9 cellular contexts compared by ENCODE assay signal in genomic region chr19:22633706-22634449, GRCh38. TPM values are rescaled to one million over a fixed set of nuclear protein-coding genes. Genes with fewer than 3 reads are reported as not detected.
A peak's percentile ranks its signal among the peaks of the same experiment; 100 is the strongest.
DNase-seq lines count a peak whose midpoint lies in the region; ATAC-seq and TF ChIP-seq lines count a peak whose summit lies in the region.
"Not testable (repeated sequence)": the region's sequence is repeated elsewhere in the genome, so short reads cannot be mapped to it uniquely, and the experiment has no call there.
"Had no signal": no experiment of that assay in that cellular context is flagged by ENCODE, and none has a peak within 500 bp of the region (broad histone marks: within the 10 kb centered on the region; RNA-seq: fewer than 3 reads in every experiment).

ZNF492 (plus strand) TSS chr19:22634324; CDS start chr19:22653400, 19,076 bp downstream.

- not testable (repeated sequence) for H3K27me3 Mint-ChIP-seq in effector memory CD8-positive, alpha-beta T cell

- 3% methylated on average over 16 of the region's 36 CpGs for WGBS in right lobe of liver (ENCODE audit: insufficient coverage, low coverage, low lambda C conversion rate, missing lambda C conversion rate)
- WGBS in suprapubic skin, result 4% methylated on average over 32 of the region's 36 CpGs

- not testable (repeated sequence) for H3K4me1 ChIP-seq in right lobe of liver
- peaks cover 11% of the 10 kb centered on the region for H3K4me1 ChIP-seq in suprapubic skin

- H3K9me3 Mint-ChIP-seq in effector memory CD8-positive, alpha-beta T cell, result not testable (repeated sequence)

- not testable (repeated sequence) for H3K9me3 ChIP-seq in right lobe of liver, suprapubic skin

- intact Hi-C loops in right lobe of liver (cut with DNase I), result not testable (repeated sequence)

- TF ChIP-seq EP300 in suprapubic skin (IDR thresholded peaks at IDR 0.05), result not testable (repeated sequence)

- H3K4me1 Mint-ChIP-seq in effector memory CD8-positive, alpha-beta T cell (ENCODE audit: low read depth in 2 of 2), result not testable (repeated sequence)

- ATAC-seq in HG03378 (IDR thresholded peaks at IDR 0.05; ENCODE audit: unreplicated experiment) (peak; percentile 84), right lobe of liver (peak; percentile 80 to 93 (median 92))
- ATAC-seq in effector memory CD8-positive, alpha-beta T cell (replicated peaks), result peak; percentile 94

- H3K27ac ChIP-seq in right lobe of liver, result not testable (repeated sequence)
- peak within 1 kb of the TSS; percentile 14 for H3K27ac ChIP-seq in suprapubic skin

- H3K4me3 ChIP-seq in right lobe of liver, result peak within 1 kb of the TSS; percentile 10 to 49 (median 31)
- H3K4me3 ChIP-seq in suprapubic skin, result peak within 1 kb of the TSS; percentile 81

- peak within 1 kb of the TSS; percentile 79 to 87 for H3K4me3 Mint-ChIP-seq in effector memory CD8-positive, alpha-beta T cell

- not testable (repeated sequence) for TF ChIP-seq CTCF in right lobe of liver (IDR thresholded peaks at IDR 0.05); suprapubic skin (IDR thresholded peaks at IDR 0.05)

- H3K27ac Mint-ChIP-seq in effector memory CD8-positive, alpha-beta T cell, result peak within 1 kb of the TSS; percentile 64 to 75

- not testable (repeated sequence) for H3K27me3 ChIP-seq in right lobe of liver, suprapubic skin

- TF ChIP-seq POLR2A in right lobe of liver (IDR thresholded peaks at IDR 0.05); suprapubic skin (IDR thresholded peaks at IDR 0.05): not testable (repeated sequence)

- not testable (repeated sequence) for H3K36me3 ChIP-seq in right lobe of liver, suprapubic skin

- peaks cover 12% of the 10 kb centered on the region for H3K36me3 Mint-ChIP-seq in effector memory CD8-positive, alpha-beta T cell (ENCODE audit: insufficient read depth)

- DNase-seq in GM03348 (ENCODE audit: low spot score), result peak; percentile 97
- DNase-seq in T-helper 1 cell, result peak in 4 of 5 donors; percentile 52 to 77 (median 59)
- peak; percentile 65 for DNase-seq in activated T-helper 9 cell treated with anti-CD3 and anti-CD28 coated beads, Interleukin-2, amount 50 U/mL, for 16 hours (ENCODE audit: low read depth)
- DNase-seq in effector memory CD8-positive, alpha-beta T cell, result peak; percentile 35 to 68 (median 36)
- DNase-seq in right lobe of liver, result peak; percentile 61 to 79 (median 72)
- DNase-seq in smooth muscle cell of the brain vasculature (ENCODE audit: low read depth, low spot score), result peak; percentile 80
- DNase-seq in suprapubic skin (ENCODE audit: low spot score in 2 of 2), result peak; percentile 92 to 93

RNA-seq across cellular contexts. Expression of gene ZNF492, which starts in this region (rescaled TPM):
- total RNA-seq in right lobe of liver, result under 1 TPM in 2 of 6 experiments, not detected in 4; 0.07 TPM
- total RNA-seq in suprapubic skin, result 1 to 10 TPM in 1 of 4 donors, under 1 TPM in 3; 0.60 to 1.0 (median 0.76) TPM
- total RNA-seq: GM12878 had no signal

Comparison
In these comparisons a context has a peak if more than half of its experiments do, and no peak if none do; other contexts are left out.
1. Peak in DNase-seq, ATAC-seq and H3K4me3 ChIP-seq in right lobe of liver; RNA of the gene not detected or under 1 TPM.
2. DNase-seq: peak in every context shown above with its lines; median percentile 97 in GM03348; 92 in suprapubic skin; 80 in smooth muscle cell of the brain vasculature; 72 in right lobe of liver; 65 in activated T-helper 9 cell treated with anti-CD3 and anti-CD28 coated beads, Interleukin-2, amount 50 U/mL, for 16 hours; 59 in T-helper 1 cell; 36 in effector memory CD8-positive, alpha-beta T cell.